In genomic region chr17:12902046-12902445, GRCh38 we compare ENCODE assay signal across 28 cellular contexts.
"Had no signal": no experiment of that assay in that cellular context is flagged by ENCODE, and none has a peak within 500 bp of the region (broad histone marks: within the 10 kb centered on the region; RNA-seq: fewer than 3 reads in every experiment).

No MANE protein-coding gene starts in this region.

- H3K9me3 ChIP-seq: colonic mucosa, gastrocnemius medialis, mucosa of descending colon had no signal

- H3K36me3 ChIP-seq: colonic mucosa, esophagus squamous epithelium, gastrocnemius medialis, left lung, lower lobe of right lung had no signal

- H3K4me1 Mint-ChIP-seq: endodermal cell, naive B cell had no signal

- H3K27ac Mint-ChIP-seq: dendritic cell treated with granulocyte-macrophage colony-stimulating factor and Interleukin-4, amounts not matched to agents 40 ng/mL and 50 ng/mL, for 4 days; effector memory CD8-positive, alpha-beta T cell; endodermal cell; mesothelial cell of epicardium; naive B cell had no signal

- H3K27ac ChIP-seq: colonic mucosa, epithelial cell of prostate, esophagus squamous epithelium, gastrocnemius medialis, heart right ventricle, left lung, lower lobe of right lung had no signal

- FAIRE-seq: endometrium, islet of Langerhans, keratinocyte had no signal

- H3K4me1 ChIP-seq: colonic mucosa, esophagus squamous epithelium, gastrocnemius medialis, heart right ventricle, lower lobe of right lung had no signal

- H3K27me3 ChIP-seq: colonic mucosa, esophagus squamous epithelium, gastrocnemius medialis, heart right ventricle, left lung had no signal

- H3K27me3 Mint-ChIP-seq: dendritic cell treated with granulocyte-macrophage colony-stimulating factor and Interleukin-4, amounts not matched to agents 40 ng/mL and 50 ng/mL, for 4 days had no signal

- H3K4me3 Mint-ChIP-seq: dendritic cell treated with granulocyte-macrophage colony-stimulating factor and Interleukin-4, amounts not matched to agents 40 ng/mL and 50 ng/mL, for 4 days; effector memory CD8-positive, alpha-beta T cell; endodermal cell; mesothelial cell of epicardium; naive B cell had no signal

- H3K36me3 Mint-ChIP-seq: naive B cell had no signal

- H3K9me3 Mint-ChIP-seq: effector memory CD8-positive, alpha-beta T cell had no signal

- ATAC-seq: effector memory CD8-positive, alpha-beta T cell; esophagus mucosa; gastrocnemius medialis; heart right ventricle; left cardiac atrium; left ventricle myocardium superior; mucosa of descending colon had no signal

- DNase-seq: colonic mucosa; cortex of kidney; effector CD8-positive, alpha-beta T cell; effector memory CD8-positive, alpha-beta T cell; endodermal cell; erythroblast; esophagus squamous epithelium; foreskin fibroblast; foreskin melanocyte; gastrocnemius medialis; glutamatergic neuron; head of caudate nucleus; heart right ventricle; hippocampal formation; left cardiac atrium; left ventricle myocardium superior; mesenchymal stem cell; mucosa of descending colon; naive B cell had no signal

- H3K4me3 ChIP-seq: colonic mucosa, esophagus squamous epithelium, gastrocnemius medialis, heart right ventricle, left lung, lower lobe of right lung, mucosa of descending colon had no signal
